In genomic region chr12:19925881-19926665, GRCh38 we compare ENCODE assay signal across 28 cellular contexts.
"Had no signal": no experiment of that assay in that cellular context is flagged by ENCODE, and none has a peak within 500 bp of the region (broad histone marks: within the 10 kb centered on the region; RNA-seq: fewer than 3 reads in every experiment).

No MANE protein-coding gene starts in this region.

- H3K36me3 ChIP-seq: ascending aorta, cardiac muscle cell, colonic mucosa, gastrocnemius medialis, spleen, tibial nerve had no signal

- H3K4me1 ChIP-seq: colonic mucosa, gastrocnemius medialis, spleen, tibial nerve had no signal

- H3K4me1 Mint-ChIP-seq: activated CD4-positive, alpha-beta T cell treated with anti-CD3 and anti-CD28 coated beads, Interleukin-2, amount 10 ng/mL, durations not matched to agents 24 days and 14 days; activated naive CD4-positive, alpha-beta T cell treated with anti-CD3 and anti-CD28 coated beads, Interleukin-2, amount 10 ng/mL, durations not matched to agents 7 days and 5 days; activated naive CD8-positive, alpha-beta T cell treated with anti-CD3 and anti-CD28 coated beads, Interleukin-2, amount 10 ng/mL, durations not matched to agents 7 days and 5 days; brain; naive thymus-derived CD8-positive, alpha-beta T cell had no signal

- H3K4me3 Mint-ChIP-seq: activated CD4-positive, alpha-beta memory T cell treated with anti-CD3 and anti-CD28 coated beads for 36 hours; activated CD4-positive, alpha-beta T cell treated with anti-CD3 and anti-CD28 coated beads, Interleukin-2, amount 10 ng/mL, durations not matched to agents 24 days and 14 days; activated naive CD4-positive, alpha-beta T cell treated with anti-CD3 and anti-CD28 coated beads, Interleukin-2, amount 10 ng/mL, durations not matched to agents 7 days and 5 days; activated naive CD8-positive, alpha-beta T cell treated with anti-CD3 and anti-CD28 coated beads, Interleukin-2, amount 10 ng/mL, durations not matched to agents 7 days and 5 days; brain; mesothelial cell of epicardium; naive thymus-derived CD8-positive, alpha-beta T cell had no signal

- H3K4me3 ChIP-seq: ascending aorta, cardiac muscle cell, colonic mucosa, dorsolateral prefrontal cortex, gastrocnemius medialis, spleen, tibial nerve had no signal

- H3K27ac Mint-ChIP-seq: activated CD4-positive, alpha-beta memory T cell treated with anti-CD3 and anti-CD28 coated beads for 36 hours; activated CD4-positive, alpha-beta T cell treated with anti-CD3 and anti-CD28 coated beads, Interleukin-2, amount 10 ng/mL, durations not matched to agents 24 days and 14 days; activated naive CD4-positive, alpha-beta T cell treated with anti-CD3 and anti-CD28 coated beads, Interleukin-2, amount 10 ng/mL, durations not matched to agents 7 days and 5 days; activated naive CD8-positive, alpha-beta T cell treated with anti-CD3 and anti-CD28 coated beads, Interleukin-2, amount 10 ng/mL, durations not matched to agents 7 days and 5 days; mesothelial cell of epicardium; naive thymus-derived CD8-positive, alpha-beta T cell; progenitor cell of endocrine pancreas had no signal

- H3K9me3 Mint-ChIP-seq: activated CD4-positive, alpha-beta memory T cell treated with anti-CD3 and anti-CD28 coated beads for 36 hours; activated CD4-positive, alpha-beta T cell treated with anti-CD3 and anti-CD28 coated beads, Interleukin-2, amount 10 ng/mL, durations not matched to agents 24 days and 14 days; activated naive CD4-positive, alpha-beta T cell treated with anti-CD3 and anti-CD28 coated beads, Interleukin-2, amount 10 ng/mL, durations not matched to agents 7 days and 5 days; activated naive CD8-positive, alpha-beta T cell treated with anti-CD3 and anti-CD28 coated beads, Interleukin-2, amount 10 ng/mL, durations not matched to agents 7 days and 5 days had no signal

- H3K27me3 Mint-ChIP-seq: activated CD4-positive, alpha-beta T cell treated with anti-CD3 and anti-CD28 coated beads, Interleukin-2, amount 10 ng/mL, durations not matched to agents 24 days and 14 days; activated naive CD4-positive, alpha-beta T cell treated with anti-CD3 and anti-CD28 coated beads, Interleukin-2, amount 10 ng/mL, durations not matched to agents 7 days and 5 days; progenitor cell of endocrine pancreas had no signal

- H3K27ac ChIP-seq: ascending aorta, cardiac muscle cell, colonic mucosa, dorsolateral prefrontal cortex, gastrocnemius medialis, spleen, tibial nerve had no signal

- ATAC-seq: gastrocnemius medialis; left cardiac atrium; naive thymus-derived CD8-positive, alpha-beta T cell had no signal

- H3K9me3 ChIP-seq: ascending aorta, colonic mucosa, gastrocnemius medialis, spleen, tibial nerve had no signal

- H3K36me3 Mint-ChIP-seq: activated CD4-positive, alpha-beta memory T cell treated with anti-CD3 and anti-CD28 coated beads for 36 hours; activated naive CD4-positive, alpha-beta T cell treated with anti-CD3 and anti-CD28 coated beads, Interleukin-2, amount 10 ng/mL, durations not matched to agents 7 days and 5 days; activated naive CD8-positive, alpha-beta T cell treated with anti-CD3 and anti-CD28 coated beads, Interleukin-2, amount 10 ng/mL, durations not matched to agents 7 days and 5 days; naive thymus-derived CD8-positive, alpha-beta T cell had no signal

- DNase-seq: activated CD4-positive, alpha-beta memory T cell treated with anti-CD3 and anti-CD28 coated beads for 36 hours; activated CD4-positive, alpha-beta T cell treated with anti-CD3 and anti-CD28 coated beads, Interleukin-2, amount 10 ng/mL, durations not matched to agents 24 days and 14 days; activated CD4-positive, CD25-positive, alpha-beta regulatory T cell treated with anti-CD3 and anti-CD28 coated beads, Interleukin-2, amount 50 U/mL, for 72 hours; activated CD8-positive, alpha-beta memory T cell treated with anti-CD3 and anti-CD28 coated beads, Interleukin-2, amount 50 U/mL, for 4 hours; activated gamma-delta T cell; activated naive CD4-positive, alpha-beta T cell treated with anti-CD3 and anti-CD28 coated beads, Interleukin-2, amount 10 ng/mL, durations not matched to agents 7 days and 5 days; activated naive CD8-positive, alpha-beta T cell treated with anti-CD3 and anti-CD28 coated beads, Interleukin-2, amount 10 ng/mL, durations not matched to agents 7 days and 5 days; activated T-cell treated with anti-CD3 and anti-CD28 coated beads, Interleukin-2, amount 50 U/mL, for 1 hour; cerebellar nuclear complex; colonic mucosa; dorsolateral prefrontal cortex; effector memory CD4-positive, alpha-beta T cell; erythroblast; gastrocnemius medialis; head of caudate nucleus; hippocampal formation; left cardiac atrium; naive thymus-derived CD8-positive, alpha-beta T cell; spleen; stimulated activated CD4-positive, alpha-beta T cell treated with anti-CD3 and anti-CD28 coated beads, Interleukin-2, amount 100 ng/mL, for 48 hours; stimulated activated naive CD4-positive, alpha-beta T cell treated with Interleukin-2 at 50 U/mL for 16 hours; T-helper 2 cell had no signal

- H3K27me3 ChIP-seq: ascending aorta, cardiac muscle cell, colonic mucosa, dorsolateral prefrontal cortex, gastrocnemius medialis, spleen had no signal
